19 cellular contexts compared by ENCODE assay signal in genomic region chr20:49698477-49698876, GRCh38. TPM values are rescaled to one million over a fixed set of nuclear protein-coding genes. Genes with fewer than 3 reads are reported as not detected.
A peak's percentile ranks its signal among the peaks of the same experiment; 100 is the strongest.
DNase-seq lines count a peak whose midpoint lies in the region; ATAC-seq, FAIRE-seq and TF ChIP-seq lines count a peak whose summit lies in the region.
"Had no signal": no experiment of that assay in that cellular context is flagged by ENCODE, and none has a peak within 500 bp of the region (broad histone marks: within the 10 kb centered on the region; RNA-seq: fewer than 3 reads in every experiment).

No MANE protein-coding gene starts in this region.

- H3K4me1 Mint-ChIP-seq in CD8-positive, alpha-beta memory T cell: peaks cover 64 to 87% (median 83%) of the 10 kb centered on the region in 3 donors
- peaks cover 53% of the 10 kb centered on the region for H3K4me1 Mint-ChIP-seq in activated T-helper 17 cell treated with anti-CD3 and anti-CD28 coated beads, Interleukin-2, amount 50 U/mL, for 72 hours

- WGBS in A549 (ENCODE audit: missing lambda C conversion rate): 65% methylated on average over 5 of the region's 5 CpGs
- WGBS in hepatocyte (ENCODE audit: low lambda C conversion rate, missing lambda C conversion rate): 69% methylated on average over 5 of the region's 5 CpGs
- WGBS in lower leg skin, 2 donors: 88 to 92% methylated on average over 5 of the region's 5 CpGs

- no peak for ATAC-seq in A549
- no peak for ATAC-seq in activated T-helper 17 cell treated with anti-CD3 and anti-CD28 coated beads, Interleukin-2, amount 50 U/mL, for 72 hours (replicated peaks)
- ATAC-seq: gastroesophageal sphincter, upper lobe of right lung had no signal

- no peaks in the 10 kb centered on the region for H3K36me3 ChIP-seq in CD8-positive, alpha-beta memory T cell (ENCODE audit: insufficient read depth, low read length)
- H3K36me3 ChIP-seq in hepatocyte (replicated peaks; ENCODE audit: insufficient read depth, low read depth): no peaks in the 10 kb centered on the region
- H3K36me3 ChIP-seq: gastroesophageal sphincter, SJSA1, upper lobe of right lung had no signal

- H3K79me2 ChIP-seq in hepatocyte: peaks cover 100% of the 10 kb centered on the region

- H3K27ac Mint-ChIP-seq in CD8-positive, alpha-beta memory T cell: peak overlapping the region in 7 of 8 donors; percentile 22 to 85 (median 78)
- H3K27ac Mint-ChIP-seq in activated T-helper 17 cell treated with anti-CD3 and anti-CD28 coated beads, Interleukin-2, amount 50 U/mL, for 72 hours: peak overlapping the region; percentile 93

- in situ Hi-C loops in ACHN (cut with HindIII; ENCODE audit: low pct_ligation_motif_present, low pct_unique_long_range_greater_than_20kb, low sequenced_read_pairs): no loop called here

- CTCF ChIA-PET in A549 (lab: Yijun Ruan, JAX): interaction anchor here (0.6 to 2.8 kb wide), 7 partner anchors 11 to 219 kb away, joined by 3 to 10 read pairs (median 7); partner anchors contain the start of gene SLC9A8
- CTCF ChIA-PET in CD8-positive, alpha-beta memory T cell (lab: Charles Lee): interaction anchor here (1.1 kb wide), 2 partner anchors 19 to 90 kb away, joined by 3 read pairs; no protein-coding TSS in a partner anchor

- TF ChIP-seq CTCF in A549 (IDR thresholded peaks at IDR 0.05): no peak
- TF ChIP-seq CTCF in hepatocyte (IDR thresholded peaks at IDR 0.05; ENCODE audit: poor library complexity): no peak
- no peak for TF ChIP-seq CTCF in lower leg skin (IDR thresholded peaks at IDR 0.05)

- TF ChIP-seq POLR2A in A549 (IDR thresholded peaks at IDR 0.05; ENCODE audit: low read length) (no peak), lower leg skin (IDR thresholded peaks at IDR 0.05) (no peak)

- peaks cover 59% of the 10 kb centered on the region for H4K20me1 ChIP-seq in hepatocyte (ENCODE audit: insufficient read depth, poor library complexity, severe bottlenecking)

- no peaks in the 10 kb centered on the region for H3K9me3 Mint-ChIP-seq in CD8-positive, alpha-beta memory T cell
- H3K9me3 Mint-ChIP-seq in activated T-helper 17 cell treated with anti-CD3 and anti-CD28 coated beads, Interleukin-2, amount 50 U/mL, for 72 hours: no peaks in the 10 kb centered on the region

- H3K36me3 Mint-ChIP-seq in CD8-positive, alpha-beta memory T cell: no peaks in the 10 kb centered on the region
- H3K36me3 Mint-ChIP-seq in activated T-helper 17 cell treated with anti-CD3 and anti-CD28 coated beads, Interleukin-2, amount 50 U/mL, for 72 hours (ENCODE audit: low read depth): peaks cover 32% of the 10 kb centered on the region

- peak overlapping the region; percentile 26 to 75 (median 69) for H3K4me3 Mint-ChIP-seq in CD8-positive, alpha-beta memory T cell
- H3K4me3 Mint-ChIP-seq in activated T-helper 17 cell treated with anti-CD3 and anti-CD28 coated beads, Interleukin-2, amount 50 U/mL, for 72 hours: peak overlapping the region; percentile 86

- POLR2A ChIA-PET in A549 (lab: Yijun Ruan, JAX): interaction anchor here (0.8 kb wide), 1 partner anchor 92 kb away, joined by 5 read pairs; no protein-coding TSS in a partner anchor
- POLR2A ChIA-PET in CD8-positive, alpha-beta memory T cell (lab: Charles Lee): no interaction called here

- no peak overlapping the region for H2AFZ ChIP-seq in hepatocyte

- H3K27me3 ChIP-seq in CD8-positive, alpha-beta memory T cell (ENCODE audit: insufficient read depth, low read length, poor library complexity, severe bottlenecking): no peaks in the 10 kb centered on the region
- no peaks in the 10 kb centered on the region for H3K27me3 ChIP-seq in hepatocyte
- H3K27me3 ChIP-seq: BLaER1 treated with 17β-estradiol and CSF1 and Interleukin-3, amounts not matched to agents 10 nM and 100 nM; gastroesophageal sphincter; MG63; SJSA1; upper lobe of right lung had no signal

- peak overlapping the region; percentile 98 for H3K27ac ChIP-seq in A549
- no peak overlapping the region for H3K27ac ChIP-seq in CD8-positive, alpha-beta memory T cell (ENCODE audit: low read depth, low read length)
- peak overlapping the region; percentile 63 for H3K27ac ChIP-seq in hepatocyte
- H3K27ac ChIP-seq: BLaER1 treated with 17β-estradiol and CSF1 and Interleukin-3, amounts not matched to agents 10 nM and 100 nM; gastroesophageal sphincter; SJSA1; upper lobe of right lung had no signal

- no peak for TF ChIP-seq RAD21 in A549 (conservative IDR thresholded peaks at IDR 0.05 in 1 of 2, IDR thresholded peaks at IDR 0.05 in 1 of 2)

- peak overlapping the region; percentile 85 for H3K4me2 ChIP-seq in A549
- H3K4me2 ChIP-seq in hepatocyte: peak overlapping the region; percentile 9

- H3K9me2 ChIP-seq in hepatocyte (replicated peaks; ENCODE audit: insufficient read depth): no peaks in the 10 kb centered on the region

- TF ChIP-seq EP300 in A549 (IDR thresholded peaks at IDR 0.05): no peak

- no peak for FAIRE-seq in A549 (lab: Jason Lieb, UNC)
- FAIRE-seq: GM12891, islet of Langerhans had no signal

- H3K4me1 ChIP-seq in A549 (peaks cover 96% of the 10 kb centered on the region), hepatocyte (ENCODE audit: insufficient read depth) (peaks cover 24% of the 10 kb centered on the region)
- H3K4me1 ChIP-seq in CD8-positive, alpha-beta memory T cell (ENCODE audit: insufficient read depth, low read length): peaks cover 23% of the 10 kb centered on the region

- H3K9me3 ChIP-seq in A549 (no peaks in the 10 kb centered on the region), hepatocyte (ENCODE audit: low read depth) (no peaks in the 10 kb centered on the region)
- no peaks in the 10 kb centered on the region for H3K9me3 ChIP-seq in CD8-positive, alpha-beta memory T cell (ENCODE audit: low read length)
- H3K9me3 ChIP-seq: gastroesophageal sphincter, MG63, SJSA1, upper lobe of right lung had no signal

- H3K27me3 Mint-ChIP-seq in CD8-positive, alpha-beta memory T cell: no peaks in the 10 kb centered on the region
- no peaks in the 10 kb centered on the region for H3K27me3 Mint-ChIP-seq in activated T-helper 17 cell treated with anti-CD3 and anti-CD28 coated beads, Interleukin-2, amount 50 U/mL, for 72 hours

- H3K4me3 ChIP-seq in A549 (no peak overlapping the region; the same call in 2 of the 3 replicates), hepatocyte (no peak overlapping the region), lower leg skin (ENCODE audit: low read depth, poor library complexity, severe bottlenecking) (no peak overlapping the region)
- no peak overlapping the region for H3K4me3 ChIP-seq in CD8-positive, alpha-beta memory T cell (ENCODE audit: low read length)
- H3K4me3 ChIP-seq: BLaER1 treated with 17β-estradiol and CSF1 and Interleukin-3, amounts not matched to agents 10 nM and 100 nM; gastroesophageal sphincter; MG63; SJSA1; upper lobe of right lung had no signal

- DNase-seq in A549 (ENCODE audit: low read depth in 1 of 2, low spot score in 1 of 2): no peak
- DNase-seq in CD8-positive, alpha-beta memory T cell: no peak
- DNase-seq in hepatocyte (ENCODE audit: low spot score): no peak
- DNase-seq in cardiac septum (ENCODE audit: low spot score): no peak
- DNase-seq in lower leg skin (ENCODE audit: low spot score in 2 of 2): no peak
- DNase-seq in ACHN: no peak
- no peak for DNase-seq in activated CD4-positive, alpha-beta T cell treated with anti-CD3 and anti-CD28 coated beads for 4 hours
- DNase-seq: effector CD8-positive, alpha-beta T cell; MG63; NCI-H2081; right cardiac atrium; stimulated activated CD4-positive, alpha-beta T cell treated with anti-CD3 and anti-CD28 coated beads, Interleukin-4, amount 100 ng/mL, for 1 hour; upper lobe of right lung had no signal

- intact Hi-C loops in cardiac septum (cut with DNase I): no loop called here
- intact Hi-C loops in lower leg skin (cut with DNase I; ENCODE audit: low total_unique reads): no loop called here

TF ChIP-seq in A549, 52 proteins besides CTCF, POLR2A, EP300 and RAD21:
- no peak for TF ChIP-seq CHD2 (IDR thresholded peaks at IDR 0.05; ENCODE audit: low read length, partially characterized antibody)
- no peak for TF ChIP-seq ZNF302 (CRISPR knock-in tag; IDR thresholded peaks at IDR 0.05)
- TF ChIP-seq HMGXB4 (CRISPR knock-in tag; IDR thresholded peaks at IDR 0.05; ENCODE audit: borderline replicate concordance): no peak
- no peak for TF ChIP-seq MAZ (IDR thresholded peaks at IDR 0.05; ENCODE audit: borderline replicate concordance, low read depth, low read length)
- TF ChIP-seq ZC3H11A (IDR thresholded peaks at IDR 0.05): no peak

RNA-seq across cellular contexts. Expression of gene B4GALT5, which starts 15.2 kb away (rescaled TPM):
- 82.8 and 88.7 TPM in 2 replicates for polyA plus RNA-seq in A549 (2011; rRNA removed)
- polyA plus RNA-seq in A549 (2012; cell fraction: cytosol; rRNA removed): 39.0 and 48.5 TPM in 2 replicates
- 23.2 and 34.8 TPM in 2 replicates for polyA plus RNA-seq in A549 (2012; cell fraction: nucleus; rRNA removed)
- 68.1 to 84.0 TPM (median 81.5 TPM) in 3 replicates for polyA plus RNA-seq in A549 (2017; fragmentation: RNase III; extraction: RNeasy Plus Mini Kit Qiagen cat#74134 plus additional on column Dnase treatment)
- 66.0 and 68.4 TPM in 2 replicates for polyA minus RNA-seq in A549 (2011; rRNA and poly(A)+ RNA removed)
- 10 to 100 TPM; 37.5 to 39.1 TPM for total RNA-seq in CD8-positive, alpha-beta memory T cell
- 2.0 TPM for polyA plus RNA-seq in CD8-positive, alpha-beta memory T cell
- 10 to 100 TPM; 19.5 to 25.8 TPM for total RNA-seq in activated T-helper 17 cell treated with anti-CD3 and anti-CD28 coated beads, Interleukin-2, amount 50 U/mL, for 72 hours
- total RNA-seq in hepatocyte: 41.8 and 42.5 TPM in 2 replicates
- 12.0 and 12.9 TPM in 2 replicates for polyA plus RNA-seq in hepatocyte
- total RNA-seq in cardiac septum: 28.0 TPM
- 10 to 100 TPM in 1 of 4 donors, 1 to 10 TPM in 3; 4.2 to 10.3 (median 7.1) TPM for total RNA-seq in lower leg skin
